In genomic region chr16:19068237-19068815, GRCh38 we compare ENCODE assay signal across 1 cellular context.
TF ChIP-seq lines count a peak whose summit lies in the region.

No MANE protein-coding gene starts in this region.

TF ChIP-seq in K562, 482 proteins besides CTCF, POLR2A, EP300 and RAD21 (continued from another document):
- TF ChIP-seq UBTF (IDR thresholded peaks at IDR 0.05; ENCODE audit: borderline replicate concordance in 1 of 2, low read depth in 2 of 2, low read length in 2 of 2) = no peak
- TF ChIP-seq KDM1A (IDR thresholded peaks at IDR 0.05) = peak; percentile 28 to 43; a peak in 1 of 4 replicates
- TF ChIP-seq GTF2E2 (tag; IDR thresholded peaks at IDR 0.05) = 0 out of 2 replicates have a peak, but pooled peaks have one; percentile 34
